15 cellular contexts compared by ENCODE assay signal in the genomic region with DNA sequence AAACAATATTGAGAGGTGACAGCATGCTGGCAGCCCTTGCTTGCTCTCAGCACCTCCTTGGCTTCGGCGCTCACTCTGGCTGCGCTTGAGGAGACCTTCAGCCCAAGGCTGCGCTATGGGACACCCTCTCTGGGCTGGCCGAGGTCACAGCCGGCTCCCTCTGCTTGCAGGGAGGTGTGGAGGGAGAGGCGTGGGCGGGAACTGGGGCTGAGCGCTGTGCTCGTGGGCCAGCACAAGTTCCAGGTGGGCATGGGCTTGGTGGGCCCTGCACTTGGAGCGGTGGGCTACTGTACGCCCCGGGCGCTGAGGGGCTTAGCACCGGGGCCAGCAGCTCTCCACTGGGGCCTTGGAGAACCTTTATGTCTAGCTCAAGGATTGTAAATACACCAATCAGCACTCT.
DNase-seq lines count a peak whose midpoint lies in the region; ATAC-seq and TF ChIP-seq lines count a peak whose summit lies in the region.
"Had no signal": no experiment of that assay in that cellular context is flagged by ENCODE, and none has a peak within 500 bp of the region (broad histone marks: within the 10 kb centered on the region; RNA-seq: fewer than 3 reads in every experiment).

No MANE protein-coding gene starts in this region.

- no peak overlapping the region for H3K4me2 ChIP-seq in hepatocyte
- H3K4me2 ChIP-seq in mesenchymal stem cell (ENCODE audit: low read length, poor library complexity, severe bottlenecking), result no peak overlapping the region

- no peaks in the 10 kb centered on the region for H3K36me3 ChIP-seq in hepatocyte (replicated peaks; ENCODE audit: insufficient read depth, low read depth)
- H3K36me3 ChIP-seq in mesenchymal stem cell (ENCODE audit: control insufficient read depth in 1 of 2, insufficient read depth in 2 of 2, low read depth in 1 of 2, low read length in 2 of 2), result no peaks in the 10 kb centered on the region
- no peaks in the 10 kb centered on the region for H3K36me3 ChIP-seq in spleen
- H3K36me3 ChIP-seq: HAP-1 had no signal

- no peak overlapping the region for H4K8ac ChIP-seq in mesenchymal stem cell (ENCODE audit: low read length)

- H3K27me3 ChIP-seq in hepatocyte (no peaks in the 10 kb centered on the region), mesenchymal stem cell (ENCODE audit: control insufficient read depth in 1 of 2, insufficient read depth in 1 of 2, low read length in 2 of 2) (no peaks in the 10 kb centered on the region), spleen (replicated peaks in 1 of 7) (no peaks in the 10 kb centered on the region)

- H3K79me2 ChIP-seq in hepatocyte, result no peaks in the 10 kb centered on the region

- no peak for TF ChIP-seq CTCF in hepatocyte (IDR thresholded peaks at IDR 0.05; ENCODE audit: poor library complexity)
- TF ChIP-seq CTCF in spleen (IDR thresholded peaks at IDR 0.05 in 8 of 11, conservative IDR thresholded peaks at IDR 0.05 in 3 of 11), result no peak
- no peak for TF ChIP-seq CTCF in omental fat pad (IDR thresholded peaks at IDR 0.05)

- H3K27ac ChIP-seq in hepatocyte (no peak overlapping the region), mesenchymal stem cell (ENCODE audit: low read length, poor library complexity, severe bottlenecking) (no peak overlapping the region), spleen (no peak overlapping the region)

- no peaks in the 10 kb centered on the region for H3K79me1 ChIP-seq in mesenchymal stem cell (replicated peaks; ENCODE audit: low read length, poor library complexity, severe bottlenecking)

- intact Hi-C loops in spleen (cut with DNase I; ENCODE audit: low total_unique reads), result no loop called here

- no peaks in the 10 kb centered on the region for H4K20me1 ChIP-seq in hepatocyte (ENCODE audit: insufficient read depth, poor library complexity, severe bottlenecking)

- H3K4me1 ChIP-seq in hepatocyte (ENCODE audit: insufficient read depth), result no peaks in the 10 kb centered on the region
- H3K4me1 ChIP-seq in mesenchymal stem cell (ENCODE audit: control insufficient read depth, insufficient read depth, low read depth, low read length), result peaks cover 2% of the 10 kb centered on the region
- H3K4me1 ChIP-seq in spleen, result no peaks in the 10 kb centered on the region
- H3K4me1 ChIP-seq: Caco-2, HAP-1 had no signal

- no peak overlapping the region for H2AFZ ChIP-seq in hepatocyte
- no peak overlapping the region for H2AFZ ChIP-seq in mesenchymal stem cell (ENCODE audit: low read depth, low read length)

- peak; percentile 3 for DNase-seq in hepatocyte (ENCODE audit: low spot score)
- no peak for DNase-seq in mesenchymal stem cell
- DNase-seq in spleen, result peak; percentile 58
- no peak for DNase-seq in nucleus accumbens (lab: John Stamatoyannopoulos, UW)
- DNase-seq in omental fat pad (ENCODE audit: low spot score), result no peak
- DNase-seq: C1 segment of cervical spinal cord; Caco-2; CD4-positive, CD25-positive, alpha-beta regulatory T cell; CD8-positive, alpha-beta T cell; DMS153; DND-41; GOT3; HFFc6 had no signal

- no peak overlapping the region for H2BK15ac ChIP-seq in mesenchymal stem cell (ENCODE audit: low read depth, poor library complexity, severe bottlenecking)

- H2BK5ac ChIP-seq in mesenchymal stem cell (ENCODE audit: low read depth, low read length, poor library complexity, severe bottlenecking), result no peak overlapping the region

- no peak overlapping the region for H2AK5ac ChIP-seq in mesenchymal stem cell (ENCODE audit: low read length, severe bottlenecking)

- H3K4ac ChIP-seq in mesenchymal stem cell (ENCODE audit: low read depth in 1 of 2, low read length in 2 of 2), result no peak overlapping the region

- peak overlapping the region; percentile 39 for H4K91ac ChIP-seq in mesenchymal stem cell (ENCODE audit: low read length)

- WGBS in hepatocyte (ENCODE audit: low lambda C conversion rate, missing lambda C conversion rate), result 93% methylated on average over 15 of the region's 15 CpGs
- 97% methylated on average over 15 of the region's 15 CpGs for WGBS in mesenchymal stem cell
- WGBS in spleen, 5 donors, result 78 to 88% (median 87%) methylated on average over 10 to 15 of the region's 15 CpGs

- no peak overlapping the region for H3K4me3 ChIP-seq in hepatocyte
- H3K4me3 ChIP-seq in mesenchymal stem cell (ENCODE audit: insufficient read depth in 1 of 2, low read depth in 1 of 2, low read length in 2 of 2), result no peak overlapping the region
- no peak overlapping the region for H3K4me3 ChIP-seq in spleen
- H3K4me3 ChIP-seq: HAP-1 had no signal

- H2BK120ac ChIP-seq in mesenchymal stem cell (ENCODE audit: low read depth, low read length), result no peak overlapping the region

- H3K14ac ChIP-seq in mesenchymal stem cell (ENCODE audit: low read length in 2 of 2), result peak overlapping the region in 1 of 2 experiments; percentile 4

- H3K9ac ChIP-seq in mesenchymal stem cell (ENCODE audit: low read length), result no peak overlapping the region

- H3K18ac ChIP-seq in mesenchymal stem cell (ENCODE audit: low read depth in 1 of 2, low read length in 2 of 2), result no peak overlapping the region

- H2BK12ac ChIP-seq in mesenchymal stem cell (ENCODE audit: low read length in 2 of 2), result no peak overlapping the region

- no peaks in the 10 kb centered on the region for H3K9me2 ChIP-seq in hepatocyte (replicated peaks; ENCODE audit: insufficient read depth)

- no peak for TF ChIP-seq POLR2A in spleen (IDR thresholded peaks at IDR 0.05)

- H3K23ac ChIP-seq in mesenchymal stem cell (ENCODE audit: low read length in 2 of 2), result no peak overlapping the region

- no peak for ATAC-seq in HG03196 (IDR thresholded peaks at IDR 0.05; ENCODE audit: unreplicated experiment)
- ATAC-seq in omental fat pad (ENCODE audit: low FRiP score), result no peak
- ATAC-seq: CD8-positive, alpha-beta T cell had no signal

- H3K9me3 ChIP-seq in hepatocyte (ENCODE audit: low read depth) (no peaks in the 10 kb centered on the region), mesenchymal stem cell (ENCODE audit: control insufficient read depth, low read length) (no peaks in the 10 kb centered on the region), spleen (peaks cover 0 to 9% (median 2%) of the 10 kb centered on the region in 8 donors)
- H3K9me3 ChIP-seq: Caco-2, HAP-1 had no signal

Comparison
In these comparisons a context has a peak if more than half of its experiments do, and no peak if none do; other contexts are left out.
1. DNase-seq: peak in hepatocyte (single experiment) and spleen (single experiment); none in mesenchymal stem cell (single experiment), nucleus accumbens (0 of 56) and omental fat pad (single experiment).